Comparison of ENCODE assay signal across 29 cellular contexts in genomic region chr2:8168876-8169275, GRCh38.
DNase-seq lines count a peak whose midpoint lies in the region; ATAC-seq and TF ChIP-seq lines count a peak whose summit lies in the region.
"Had no signal": no experiment of that assay in that cellular context is flagged by ENCODE, and none has a peak within 500 bp of the region (broad histone marks: within the 10 kb centered on the region; RNA-seq: fewer than 3 reads in every experiment).

No MANE protein-coding gene starts in this region.

- H3K27me3 ChIP-seq in ascending aorta = no peaks in the 10 kb centered on the region
- H3K27me3 ChIP-seq in aorta (ENCODE audit: control insufficient read depth in 1 of 2, insufficient read depth in 2 of 2, low read length in 1 of 2) = no peaks in the 10 kb centered on the region
- H3K27me3 ChIP-seq: BLaER1 treated with 17β-estradiol and CSF1 and Interleukin-3, amounts not matched to agents 10 nM and 100 nM; esophagus squamous epithelium; gastroesophageal sphincter; hepatocyte; neural progenitor cell; SJSA1; transverse colon had no signal

- H3K27ac ChIP-seq in ascending aorta (peak overlapping the region; percentile 28 to 63), aorta (ENCODE audit: low read depth in 1 of 2, low read length in 2 of 2) (peak overlapping the region; percentile 22 to 83)
- H3K27ac ChIP-seq: BLaER1 treated with 17β-estradiol and CSF1 and Interleukin-3, amounts not matched to agents 10 nM and 100 nM; esophagus squamous epithelium; gastroesophageal sphincter; hepatocyte; KMS-11; neural progenitor cell; SJSA1; transverse colon had no signal

- H3K4me1 ChIP-seq in ascending aorta (peaks cover 0 to 2% of the 10 kb centered on the region in 2 donors), aorta (ENCODE audit: control insufficient read depth in 1 of 2, insufficient read depth in 2 of 2, low read length in 2 of 2) (no peaks in the 10 kb centered on the region)
- H3K4me1 ChIP-seq: esophagus squamous epithelium, gastroesophageal sphincter, neural progenitor cell, SJSA1, transverse colon had no signal

- H3K27ac Mint-ChIP-seq in activated naive CD8-positive, alpha-beta T cell treated with anti-CD3 and anti-CD28 coated beads, Interleukin-2, amount 50 U/mL, for 24 hours = peak overlapping the region; percentile 70
- no peak overlapping the region for H3K27ac Mint-ChIP-seq in activated naive CD8-positive, alpha-beta T cell treated with anti-CD3 and anti-CD28 coated beads for 36 hours
- H3K27ac Mint-ChIP-seq in immature natural killer cell = peak overlapping the region; percentile 83 to 93 (median 87)
- H3K27ac Mint-ChIP-seq: activated CD8-positive, alpha-beta memory T cell treated with anti-CD3 and anti-CD28 coated beads, Interleukin-2, amount 10 ng/mL, durations not matched to agents 7 days and 5 days; activated naive CD4-positive, alpha-beta T cell treated with anti-CD3 and anti-CD28 coated beads for 36 hours; memory B cell; neural progenitor cell; progenitor cell of endocrine pancreas; T-helper 17 cell had no signal

- H3K36me3 ChIP-seq in ascending aorta = no peaks in the 10 kb centered on the region
- H3K36me3 ChIP-seq in aorta (ENCODE audit: control insufficient read depth in 1 of 2, insufficient read depth in 2 of 2, low read length in 1 of 2) = no peaks in the 10 kb centered on the region
- H3K36me3 ChIP-seq: BLaER1 treated with 17β-estradiol and CSF1 and Interleukin-3, amounts not matched to agents 10 nM and 100 nM; esophagus squamous epithelium; gastroesophageal sphincter; neural progenitor cell; SJSA1; transverse colon had no signal

- DNase-seq in activated naive CD8-positive, alpha-beta T cell treated with anti-CD3 and anti-CD28 coated beads, Interleukin-2, amount 50 U/mL, for 24 hours = no peak
- DNase-seq in activated naive CD8-positive, alpha-beta T cell treated with anti-CD3 and anti-CD28 coated beads for 36 hours = no peak
- no peak for DNase-seq in ascending aorta (ENCODE audit: low spot score in 2 of 2)
- peak in 1 of 3 donors; percentile 3 for DNase-seq in immature natural killer cell
- DNase-seq in aorta = no peak
- no peak for DNase-seq in left lobe of liver (ENCODE audit: low spot score)
- DNase-seq in SKM-1 (lab: John Stamatoyannopoulos, UW; ENCODE audit: unreplicated experiment) = no peak
- DNase-seq: ACHN; activated CD4-positive, CD25-positive, alpha-beta regulatory T cell treated with anti-CD3 and anti-CD28 coated beads, Interleukin-2, amount 50 U/mL, for 72 hours; activated CD8-positive, alpha-beta memory T cell treated with anti-CD3 and anti-CD28 coated beads, Interleukin-2, amount 10 ng/mL, durations not matched to agents 7 days and 5 days; activated naive CD4-positive, alpha-beta T cell treated with anti-CD3 and anti-CD28 coated beads for 36 hours; activated T-cell treated with anti-CD3 and anti-CD28 coated beads, Interleukin-2, amount 50 U/mL, for 72 hours; esophagus squamous epithelium; GDM1; HCEC 1CT; left colon; NCI-H1436 treated with DMSO at 0.1 percent for 48 hours; RPMI8226; T-helper 17 cell; transverse colon had no signal

- H3K9me3 ChIP-seq in ascending aorta (no peaks in the 10 kb centered on the region), aorta (ENCODE audit: control insufficient read depth, low read length) (no peaks in the 10 kb centered on the region)
- H3K9me3 ChIP-seq: esophagus squamous epithelium, gastroesophageal sphincter, SJSA1, transverse colon had no signal

- no peak overlapping the region for H3K4me3 ChIP-seq in ascending aorta
- H3K4me3 ChIP-seq in aorta (ENCODE audit: low read length in 2 of 2) = no peak overlapping the region
- H3K4me3 ChIP-seq: BLaER1 treated with 17β-estradiol and CSF1 and Interleukin-3, amounts not matched to agents 10 nM and 100 nM; esophagus squamous epithelium; gastroesophageal sphincter; hepatocyte; neural progenitor cell; SJSA1; transverse colon had no signal

- ATAC-seq in activated naive CD8-positive, alpha-beta T cell treated with anti-CD3 and anti-CD28 coated beads, Interleukin-2, amount 50 U/mL, for 24 hours = no peak
- ATAC-seq in aorta (ENCODE audit: low FRiP score) (no peak), HG03457 (IDR thresholded peaks at IDR 0.05; ENCODE audit: unreplicated experiment) (no peak), left lobe of liver (no peak)
- ATAC-seq: gastroesophageal sphincter, left colon, T-helper 17 cell had no signal

- H3K36me3 Mint-ChIP-seq in activated naive CD8-positive, alpha-beta T cell treated with anti-CD3 and anti-CD28 coated beads, Interleukin-2, amount 50 U/mL, for 24 hours (ENCODE audit: low read depth) = no peaks in the 10 kb centered on the region
- no peaks in the 10 kb centered on the region for H3K36me3 Mint-ChIP-seq in activated naive CD8-positive, alpha-beta T cell treated with anti-CD3 and anti-CD28 coated beads for 36 hours
- peaks cover 0 to 27% (median 26%) of the 10 kb centered on the region in 3 donors for H3K36me3 Mint-ChIP-seq in immature natural killer cell
- H3K36me3 Mint-ChIP-seq: activated CD8-positive, alpha-beta memory T cell treated with anti-CD3 and anti-CD28 coated beads, Interleukin-2, amount 10 ng/mL, durations not matched to agents 7 days and 5 days; memory B cell; neural progenitor cell had no signal

- no peak for TF ChIP-seq CTCF in ascending aorta (IDR thresholded peaks at IDR 0.05)

- no peak overlapping the region for H3K4me3 Mint-ChIP-seq in activated naive CD8-positive, alpha-beta T cell treated with anti-CD3 and anti-CD28 coated beads, Interleukin-2, amount 50 U/mL, for 24 hours
- no peak overlapping the region for H3K4me3 Mint-ChIP-seq in activated naive CD8-positive, alpha-beta T cell treated with anti-CD3 and anti-CD28 coated beads for 36 hours
- H3K4me3 Mint-ChIP-seq in immature natural killer cell = peak overlapping the region; percentile 65 to 81 (median 74)
- H3K4me3 Mint-ChIP-seq: activated CD8-positive, alpha-beta memory T cell treated with anti-CD3 and anti-CD28 coated beads, Interleukin-2, amount 10 ng/mL, durations not matched to agents 7 days and 5 days; activated naive CD4-positive, alpha-beta T cell treated with anti-CD3 and anti-CD28 coated beads for 36 hours; memory B cell; neural progenitor cell; T-helper 17 cell had no signal

- 30 to 38% methylated on average over 2 of the region's 2 CpGs for WGBS in aorta, 2 donors

- no peaks in the 10 kb centered on the region for H3K27me3 Mint-ChIP-seq in activated naive CD8-positive, alpha-beta T cell treated with anti-CD3 and anti-CD28 coated beads, Interleukin-2, amount 50 U/mL, for 24 hours
- peaks cover 5% of the 10 kb centered on the region for H3K27me3 Mint-ChIP-seq in activated naive CD8-positive, alpha-beta T cell treated with anti-CD3 and anti-CD28 coated beads for 36 hours
- H3K27me3 Mint-ChIP-seq in immature natural killer cell (ENCODE audit: low read depth in 3 of 3) = peaks cover 0 to 18% (median 2%) of the 10 kb centered on the region in 3 donors
- H3K27me3 Mint-ChIP-seq: activated CD8-positive, alpha-beta memory T cell treated with anti-CD3 and anti-CD28 coated beads, Interleukin-2, amount 10 ng/mL, durations not matched to agents 7 days and 5 days; T-helper 17 cell had no signal

- H3K9me3 Mint-ChIP-seq in activated naive CD8-positive, alpha-beta T cell treated with anti-CD3 and anti-CD28 coated beads, Interleukin-2, amount 50 U/mL, for 24 hours = no peaks in the 10 kb centered on the region
- H3K9me3 Mint-ChIP-seq in activated naive CD8-positive, alpha-beta T cell treated with anti-CD3 and anti-CD28 coated beads for 36 hours = peaks cover 1% of the 10 kb centered on the region
- H3K9me3 Mint-ChIP-seq in immature natural killer cell = no peaks in the 10 kb centered on the region
- H3K9me3 Mint-ChIP-seq: activated naive CD4-positive, alpha-beta T cell treated with anti-CD3 and anti-CD28 coated beads for 36 hours; memory B cell; neural progenitor cell had no signal

- intact Hi-C loops in ascending aorta (cut with DNase I) = loop anchor here (2.0 kb wide), 3 partner anchors 20 to 512 kb away; no protein-coding TSS in a partner anchor
- intact Hi-C loops in aorta (cut with DNase I) = loop anchor here (2.0 to 10.0 kb wide), 2 partner anchors 80 to 164 kb away; no protein-coding TSS in a partner anchor

- peaks cover 13% of the 10 kb centered on the region for H3K4me1 Mint-ChIP-seq in activated naive CD8-positive, alpha-beta T cell treated with anti-CD3 and anti-CD28 coated beads, Interleukin-2, amount 50 U/mL, for 24 hours
- H3K4me1 Mint-ChIP-seq in activated naive CD8-positive, alpha-beta T cell treated with anti-CD3 and anti-CD28 coated beads for 36 hours = peaks cover 10% of the 10 kb centered on the region
- peaks cover 33 to 68% of the 10 kb centered on the region in 2 donors for H3K4me1 Mint-ChIP-seq in immature natural killer cell
- H3K4me1 Mint-ChIP-seq: memory B cell had no signal

Comparison
In these comparisons a context has a peak if more than half of its experiments do, and no peak if none do; other contexts are left out.
1. H3K4me3 Mint-ChIP-seq: peak in immature natural killer cell (5 of 5); none in activated naive CD8-positive, alpha-beta T cell treated with anti-CD3 and anti-CD28 coated beads, Interleukin-2, amount 50 U/mL, for 24 hours (single experiment) and activated naive CD8-positive, alpha-beta T cell treated with anti-CD3 and anti-CD28 coated beads for 36 hours (single experiment).